8 cellular contexts compared by ENCODE assay signal in genomic region chr4:37666625-37667071, GRCh38. TPM values are rescaled to one million over a fixed set of nuclear protein-coding genes. Genes with fewer than 3 reads are reported as not detected.
A peak's percentile ranks its signal among the peaks of the same experiment; 100 is the strongest.
DNase-seq lines count a peak whose midpoint lies in the region; ATAC-seq and TF ChIP-seq lines count a peak whose summit lies in the region.

No MANE protein-coding gene starts in this region.

- WGBS in smooth muscle cell (ENCODE audit: low lambda C conversion rate): 14% methylated on average over 6 of the region's 6 CpGs

- peak overlapping the region in 4 of 7 donors; percentile 0 to 62 (median 32) for H3K27ac Mint-ChIP-seq in CD4-positive, alpha-beta memory T cell
- H3K27ac Mint-ChIP-seq in activated CD8-positive, alpha-beta T cell treated with anti-CD3 and anti-CD28 coated beads for 36 hours: peak overlapping the region; percentile 44

- H3K27ac ChIP-seq in CD4-positive, alpha-beta memory T cell (ENCODE audit: low read depth, low read length): no peak overlapping the region
- H3K27ac ChIP-seq in smooth muscle cell (ENCODE audit: low read depth) (peak overlapping the region; percentile 67), Karpas-422 (ENCODE audit: low read length) (no peak overlapping the region)

- no peaks in the 10 kb centered on the region for H3K27me3 ChIP-seq in CD4-positive, alpha-beta memory T cell (ENCODE audit: insufficient read depth, low read length)
- H3K27me3 ChIP-seq in smooth muscle cell (ENCODE audit: low read depth) (no peaks in the 10 kb centered on the region), Karpas-422 (ENCODE audit: low read length) (no peaks in the 10 kb centered on the region)

- no peaks in the 10 kb centered on the region for H3K9me3 Mint-ChIP-seq in CD4-positive, alpha-beta memory T cell
- no peaks in the 10 kb centered on the region for H3K9me3 Mint-ChIP-seq in activated CD8-positive, alpha-beta T cell treated with anti-CD3 and anti-CD28 coated beads for 36 hours

- peak overlapping the region in 7 of 8 donors; percentile 1 to 66 (median 21) for H3K4me3 Mint-ChIP-seq in CD4-positive, alpha-beta memory T cell
- H3K4me3 Mint-ChIP-seq in activated CD8-positive, alpha-beta T cell treated with anti-CD3 and anti-CD28 coated beads for 36 hours: no peak overlapping the region

- ATAC-seq in HG03175 (IDR thresholded peaks at IDR 0.05; ENCODE audit: unreplicated experiment) (peak; percentile 53), HG02571 (IDR thresholded peaks at IDR 0.05; ENCODE audit: unreplicated experiment) (no peak)
- peak; percentile 70 for ATAC-seq in activated CD8-positive, alpha-beta T cell treated with anti-CD3 and anti-CD28 coated beads for 36 hours

- H3K9me2 ChIP-seq in Karpas-422 (replicated peaks; ENCODE audit: insufficient read depth, low read length): no peaks in the 10 kb centered on the region

- CTCF ChIA-PET in CD4-positive, alpha-beta memory T cell (lab: Charles Lee; ENCODE audit: partially characterized antibody): interaction anchor here (0.8 to 1.3 kb wide), 2 partner anchors 10 to 14 kb away, joined by 3 read pairs; no protein-coding TSS in a partner anchor
- CTCF ChIA-PET in activated CD8-positive, alpha-beta T cell treated with anti-CD3 and anti-CD28 coated beads for 36 hours (lab: Charles Lee): interaction anchor here (1.0 to 1.3 kb wide), 3 partner anchors 16 to 213 kb away, joined by 3 read pairs; a partner anchor contains a TSS

- H3K4me2 ChIP-seq in smooth muscle cell (peak overlapping the region; percentile 45), Karpas-422 (ENCODE audit: low read depth, low read length, poor library complexity, severe bottlenecking) (no peak overlapping the region)

- H2AFZ ChIP-seq in smooth muscle cell (ENCODE audit: low read depth): no peak overlapping the region
- no peak overlapping the region for H2AFZ ChIP-seq in Karpas-422 (ENCODE audit: low read length)

- no peaks in the 10 kb centered on the region for H3K9me3 ChIP-seq in CD4-positive, alpha-beta memory T cell (ENCODE audit: control insufficient read depth in 1 of 2, low read length in 2 of 2)
- no peaks in the 10 kb centered on the region for H3K9me3 ChIP-seq in smooth muscle cell (replicated peaks; ENCODE audit: low read depth)
- H3K9me3 ChIP-seq in Karpas-422 (ENCODE audit: low read length): no peaks in the 10 kb centered on the region

- H3K27me3 Mint-ChIP-seq in CD4-positive, alpha-beta memory T cell: no peaks in the 10 kb centered on the region
- H3K27me3 Mint-ChIP-seq in activated CD8-positive, alpha-beta T cell treated with anti-CD3 and anti-CD28 coated beads for 36 hours: no peaks in the 10 kb centered on the region

- H3F3A ChIP-seq in smooth muscle cell (ENCODE audit: low read depth): peaks cover 16% of the 10 kb centered on the region

- peaks cover 2 to 11% of the 10 kb centered on the region in 2 donors for H3K36me3 Mint-ChIP-seq in CD4-positive, alpha-beta memory T cell
- peaks cover 8% of the 10 kb centered on the region for H3K36me3 Mint-ChIP-seq in activated CD8-positive, alpha-beta T cell treated with anti-CD3 and anti-CD28 coated beads for 36 hours (ENCODE audit: low read depth)

- H3K9ac ChIP-seq in smooth muscle cell (ENCODE audit: low read depth): no peak overlapping the region
- H3K9ac ChIP-seq in Karpas-422 (ENCODE audit: low read length): no peak overlapping the region

- no peaks in the 10 kb centered on the region for H3K36me3 ChIP-seq in CD4-positive, alpha-beta memory T cell (ENCODE audit: insufficient read depth, low read length)
- H3K36me3 ChIP-seq in smooth muscle cell (ENCODE audit: low read depth) (no peaks in the 10 kb centered on the region), Karpas-422 (ENCODE audit: insufficient read depth, low read length) (no peaks in the 10 kb centered on the region)

- no peak for TF ChIP-seq CTCF in activated CD8-positive, alpha-beta T cell treated with anti-CD3 and anti-CD28 coated beads for 36 hours (IDR thresholded peaks at IDR 0.05)
- no peak for TF ChIP-seq CTCF in smooth muscle cell (IDR thresholded peaks at IDR 0.05; ENCODE audit: borderline replicate concordance, insufficient read depth, poor library complexity, severe bottlenecking)

- H3K4me3 ChIP-seq in CD4-positive, alpha-beta memory T cell (ENCODE audit: low read length in 2 of 2): no peak overlapping the region
- no peak overlapping the region for H3K4me3 ChIP-seq in smooth muscle cell
- no peak overlapping the region for H3K4me3 ChIP-seq in Karpas-422 (ENCODE audit: low read length)

- POLR2A ChIA-PET in CD4-positive, alpha-beta memory T cell (lab: Charles Lee; ENCODE audit: partially characterized antibody): interaction anchor here (0.6 to 0.8 kb wide), 2 partner anchors 14 to 19 kb away, joined by 3 read pairs; no protein-coding TSS in a partner anchor
- POLR2A ChIA-PET in activated CD8-positive, alpha-beta T cell treated with anti-CD3 and anti-CD28 coated beads for 36 hours (lab: Charles Lee): interaction anchor here (2.4 kb wide), 1 partner anchor 14 kb away, joined by 9 read pairs; no protein-coding TSS in a partner anchor

- H3K4me1 Mint-ChIP-seq in CD4-positive, alpha-beta memory T cell: peaks cover 38 to 75% (median 52%) of the 10 kb centered on the region in 4 donors
- H3K4me1 Mint-ChIP-seq in activated CD8-positive, alpha-beta T cell treated with anti-CD3 and anti-CD28 coated beads for 36 hours (ENCODE audit: low read depth): peaks cover 59% of the 10 kb centered on the region

- H3K79me2 ChIP-seq in smooth muscle cell (ENCODE audit: low read depth): peaks cover 26% of the 10 kb centered on the region
- no peaks in the 10 kb centered on the region for H3K79me2 ChIP-seq in Karpas-422 (ENCODE audit: low read length)

- H3K4me1 ChIP-seq in CD4-positive, alpha-beta memory T cell (ENCODE audit: insufficient read depth, low read length): peaks cover 29% of the 10 kb centered on the region
- H3K4me1 ChIP-seq in smooth muscle cell (ENCODE audit: low read depth) (peaks cover 38% of the 10 kb centered on the region), Karpas-422 (ENCODE audit: low read length) (no peaks in the 10 kb centered on the region)

- peaks cover 22% of the 10 kb centered on the region for H4K20me1 ChIP-seq in smooth muscle cell (ENCODE audit: low read depth)
- peaks cover 4% of the 10 kb centered on the region; the same call in 1 of the 2 replicates for H4K20me1 ChIP-seq in Karpas-422 (ENCODE audit: insufficient read depth, low read depth, low read length)

- DNase-seq in CD4-positive, alpha-beta memory T cell: no peak
- DNase-seq in activated CD8-positive, alpha-beta T cell treated with anti-CD3 and anti-CD28 coated beads for 36 hours: peak; percentile 49
- peak; percentile 91 for DNase-seq in glomerular visceral epithelial cell (ENCODE audit: extremely low spot score)
- no peak for DNase-seq in smooth muscle cell (lab: John Stamatoyannopoulos, UW; ENCODE audit: unreplicated experiment)
- DNase-seq in Karpas-422: no peak
- no peak for DNase-seq in NCI-H128 (lab: John Stamatoyannopoulos, UW; ENCODE audit: unreplicated experiment)

- intact Hi-C loops in CD4-positive, alpha-beta memory T cell (cut with micrococcal nuclease): no loop called here
- intact Hi-C loops in activated CD8-positive, alpha-beta T cell treated with anti-CD3 and anti-CD28 coated beads for 36 hours (cut with micrococcal nuclease): no loop called here

RNA-seq across cellular contexts. Expression of gene RELL1, which starts 19.5 kb away (rescaled TPM):
- 10 to 100 TPM; 34.9 to 36.9 TPM for total RNA-seq in CD4-positive, alpha-beta memory T cell
- 1 to 10 TPM; 3.9 to 8.8 TPM for polyA plus RNA-seq in CD4-positive, alpha-beta memory T cell
- 10 to 100 TPM; 13.8 to 15.3 TPM for total RNA-seq in activated CD8-positive, alpha-beta T cell treated with anti-CD3 and anti-CD28 coated beads for 36 hours
- 36.3 and 44.5 TPM in 2 replicates for total RNA-seq in smooth muscle cell
- polyA plus RNA-seq in smooth muscle cell: 3.5 and 5.1 TPM in 2 replicates
- total RNA-seq in Karpas-422 (2014; rRNA removed; shearing (Covaris generic); ENCODE audit: low replicate concordance): 0.60 and 1.0 TPM in 2 replicates

Comparison
In these comparisons a context has a peak if more than half of its experiments do, and no peak if none do; other contexts are left out.
1. DNase-seq: peak in activated CD8-positive, alpha-beta T cell treated with anti-CD3 and anti-CD28 coated beads for 36 hours (single experiment) and glomerular visceral epithelial cell (single experiment); none in CD4-positive, alpha-beta memory T cell (0 of 5), smooth muscle cell (single experiment), Karpas-422 (single experiment) and NCI-H128 (single experiment).